Comparison of ENCODE assay signal across 2 cellular contexts in the genomic region with DNA sequence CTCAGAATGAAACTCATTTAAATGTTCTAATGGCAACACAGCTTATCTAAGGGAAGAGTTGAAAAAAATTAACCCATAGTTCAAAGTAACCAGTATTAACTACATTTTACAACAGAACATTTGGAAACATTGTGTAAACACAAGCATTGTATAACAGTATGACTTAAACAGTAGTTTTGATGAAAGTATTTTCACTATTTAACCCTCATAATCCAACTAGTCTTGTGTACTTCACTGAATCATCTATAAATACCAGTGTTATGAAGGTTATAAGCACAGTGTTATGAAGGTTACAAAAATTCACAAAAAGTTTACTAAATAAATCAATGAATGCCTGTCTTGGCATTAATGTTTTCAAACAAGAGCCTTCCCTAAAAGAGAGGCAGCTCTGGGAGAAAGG.
A peak's percentile ranks its signal among the peaks of the same experiment; 100 is the strongest.
TF ChIP-seq lines count a peak whose summit lies in the region.

No MANE protein-coding gene starts in this region.

TF ChIP-seq in HEK293, 187 proteins besides CTCF, POLR2A, EP300 and RAD21:
- TF ChIP-seq, protein P1, sequence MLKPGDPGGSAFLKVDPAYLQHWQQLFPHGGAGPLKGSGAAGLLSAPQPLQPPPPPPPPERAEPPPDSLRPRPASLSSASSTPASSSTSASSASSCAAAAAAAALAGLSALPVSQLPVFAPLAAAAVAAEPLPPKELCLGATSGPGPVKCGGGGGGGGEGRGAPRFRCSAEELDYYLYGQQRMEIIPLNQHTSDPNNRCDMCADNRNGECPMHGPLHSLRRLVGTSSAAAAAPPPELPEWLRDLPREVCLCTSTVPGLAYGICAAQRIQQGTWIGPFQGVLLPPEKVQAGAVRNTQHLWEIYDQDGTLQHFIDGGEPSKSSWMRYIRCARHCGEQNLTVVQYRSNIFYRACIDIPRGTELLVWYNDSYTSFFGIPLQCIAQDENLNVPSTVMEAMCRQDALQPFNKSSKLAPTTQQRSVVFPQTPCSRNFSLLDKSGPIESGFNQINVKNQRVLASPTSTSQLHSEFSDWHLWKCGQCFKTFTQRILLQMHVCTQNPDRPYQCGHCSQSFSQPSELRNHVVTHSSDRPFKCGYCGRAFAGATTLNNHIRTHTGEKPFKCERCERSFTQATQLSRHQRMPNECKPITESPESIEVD (tag by site-specific recombination; IDR thresholded peaks at IDR 0.05) = peak; percentile 40; the same call in 1 of the 2 replicates
- TF ChIP-seq MYNN (tag by site-specific recombination; IDR thresholded peaks at IDR 0.05; ENCODE audit: borderline replicate concordance) = no peak
- TF ChIP-seq SP3 (tag by site-specific recombination; IDR thresholded peaks at IDR 0.05) = no peak
- no peak for TF ChIP-seq BCL11A (tag by site-specific recombination; IDR thresholded peaks at IDR 0.05; ENCODE audit: low read depth)
- no peak for TF ChIP-seq ZNF112 (tag by site-specific recombination; IDR thresholded peaks at IDR 0.05)
- TF ChIP-seq ZNF48 (tag by site-specific recombination; IDR thresholded peaks at IDR 0.05) = no peak

TF ChIP-seq in GM12878, 131 proteins besides CTCF, POLR2A, EP300 and RAD21:
- peak; percentile 14; the same call in 1 of the 2 replicates for TF ChIP-seq MTA2 (IDR thresholded peaks at IDR 0.05; ENCODE audit: low read depth)
- TF ChIP-seq, protein P2, sequence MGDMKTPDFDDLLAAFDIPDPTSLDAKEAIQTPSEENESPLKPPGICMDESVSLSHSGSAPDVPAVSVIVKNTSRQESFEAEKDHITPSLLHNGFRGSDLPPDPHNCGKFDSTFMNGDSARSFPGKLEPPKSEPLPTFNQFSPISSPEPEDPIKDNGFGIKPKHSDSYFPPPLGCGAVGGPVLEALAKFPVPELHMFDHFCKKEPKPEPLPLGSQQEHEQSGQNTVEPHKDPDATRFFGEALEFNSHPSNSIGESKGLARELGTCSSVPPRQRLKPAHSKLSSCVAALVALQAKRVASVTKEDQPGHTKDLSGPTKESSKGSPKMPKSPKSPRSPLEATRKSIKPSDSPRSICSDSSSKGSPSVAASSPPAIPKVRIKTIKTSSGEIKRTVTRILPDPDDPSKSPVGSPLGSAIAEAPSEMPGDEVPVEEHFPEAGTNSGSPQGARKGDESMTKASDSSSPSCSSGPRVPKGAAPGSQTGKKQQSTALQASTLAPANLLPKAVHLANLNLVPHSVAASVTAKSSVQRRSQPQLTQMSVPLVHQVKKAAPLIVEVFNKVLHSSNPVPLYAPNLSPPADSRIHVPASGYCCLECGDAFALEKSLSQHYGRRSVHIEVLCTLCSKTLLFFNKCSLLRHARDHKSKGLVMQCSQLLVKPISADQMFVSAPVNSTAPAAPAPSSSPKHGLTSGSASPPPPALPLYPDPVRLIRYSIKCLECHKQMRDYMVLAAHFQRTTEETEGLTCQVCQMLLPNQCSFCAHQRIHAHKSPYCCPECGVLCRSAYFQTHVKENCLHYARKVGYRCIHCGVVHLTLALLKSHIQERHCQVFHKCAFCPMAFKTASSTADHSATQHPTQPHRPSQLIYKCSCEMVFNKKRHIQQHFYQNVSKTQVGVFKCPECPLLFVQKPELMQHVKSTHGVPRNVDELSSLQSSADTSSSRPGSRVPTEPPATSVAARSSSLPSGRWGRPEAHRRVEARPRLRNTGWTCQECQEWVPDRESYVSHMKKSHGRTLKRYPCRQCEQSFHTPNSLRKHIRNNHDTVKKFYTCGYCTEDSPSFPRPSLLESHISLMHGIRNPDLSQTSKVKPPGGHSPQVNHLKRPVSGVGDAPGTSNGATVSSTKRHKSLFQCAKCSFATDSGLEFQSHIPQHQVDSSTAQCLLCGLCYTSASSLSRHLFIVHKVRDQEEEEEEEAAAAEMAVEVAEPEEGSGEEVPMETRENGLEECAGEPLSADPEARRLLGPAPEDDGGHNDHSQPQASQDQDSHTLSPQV (IDR thresholded peaks at IDR 0.05) = no peak
- TF ChIP-seq, protein P3, sequence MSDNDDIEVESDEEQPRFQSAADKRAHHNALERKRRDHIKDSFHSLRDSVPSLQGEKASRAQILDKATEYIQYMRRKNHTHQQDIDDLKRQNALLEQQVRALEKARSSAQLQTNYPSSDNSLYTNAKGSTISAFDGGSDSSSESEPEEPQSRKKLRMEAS (IDR thresholded peaks at IDR 0.05; ENCODE audit: low read depth, low read length) = no peak
TF ChIP-seq in GM12878: peak in this region for 1.
